ENCODE assay signal across 14 cellular contexts in the genomic region with DNA sequence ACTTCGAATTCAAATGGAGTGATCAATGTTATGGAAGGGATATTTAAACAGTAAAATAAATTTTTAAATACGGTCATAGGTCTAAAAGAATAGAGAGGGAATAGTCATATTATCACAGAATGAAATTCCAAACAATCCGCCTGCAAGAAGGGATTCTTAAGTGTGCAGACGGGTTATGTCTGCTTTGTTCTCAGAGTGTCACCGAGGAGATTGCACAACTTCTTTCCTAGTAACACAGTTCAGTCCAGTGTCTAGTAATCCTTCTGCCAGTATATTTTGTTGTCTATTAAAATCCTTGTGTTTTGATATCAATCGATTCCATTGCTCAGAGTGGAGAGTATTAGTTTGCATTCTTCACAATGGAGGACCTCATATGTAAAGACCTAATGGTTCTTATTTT. TPM values are rescaled to one million over a fixed set of nuclear protein-coding genes. Genes with fewer than 3 reads are reported as not detected.
DNase-seq lines count a peak whose midpoint lies in the region; ATAC-seq and TF ChIP-seq lines count a peak whose summit lies in the region.
"Had no signal": no experiment of that assay in that cellular context is flagged by ENCODE, and none has a peak within 500 bp of the region (broad histone marks: within the 10 kb centered on the region; RNA-seq: fewer than 3 reads in every experiment).

No MANE protein-coding gene starts in this region.

- no peak overlapping the region for H3K27ac Mint-ChIP-seq in endodermal cell
- no peak overlapping the region for H3K27ac Mint-ChIP-seq in activated CD4-positive, alpha-beta memory T cell treated with anti-CD3 and anti-CD28 coated beads, Interleukin-2, amount 10 ng/mL, durations not matched to agents 7 days and 5 days
- H3K27ac Mint-ChIP-seq: CD4-positive, alpha-beta T cell; H9 had no signal

- no peaks in the 10 kb centered on the region for H3K36me3 Mint-ChIP-seq in endodermal cell (ENCODE audit: low read depth)
- no peaks in the 10 kb centered on the region for H3K36me3 Mint-ChIP-seq in activated CD4-positive, alpha-beta memory T cell treated with anti-CD3 and anti-CD28 coated beads, Interleukin-2, amount 10 ng/mL, durations not matched to agents 7 days and 5 days (ENCODE audit: low read depth)

- H3K4me2 ChIP-seq in GM23248 (ENCODE audit: unreplicated experiment) (peak overlapping the region; percentile 65), mesenchymal stem cell (ENCODE audit: low read length, poor library complexity, severe bottlenecking) (no peak overlapping the region), hepatocyte (no peak overlapping the region)

- no peak overlapping the region for H3K14ac ChIP-seq in mesenchymal stem cell (ENCODE audit: low read length in 2 of 2)

- no peak overlapping the region for H3K4me3 Mint-ChIP-seq in endodermal cell
- no peak overlapping the region for H3K4me3 Mint-ChIP-seq in activated CD4-positive, alpha-beta memory T cell treated with anti-CD3 and anti-CD28 coated beads, Interleukin-2, amount 10 ng/mL, durations not matched to agents 7 days and 5 days
- H3K4me3 Mint-ChIP-seq: CD4-positive, alpha-beta T cell; H9 had no signal

- H2BK120ac ChIP-seq in mesenchymal stem cell (ENCODE audit: low read depth, low read length): no peak overlapping the region

- H4K8ac ChIP-seq in mesenchymal stem cell (ENCODE audit: low read length): no peak overlapping the region

- no peak overlapping the region for H3K4ac ChIP-seq in mesenchymal stem cell (ENCODE audit: low read depth in 1 of 2, low read length in 2 of 2)

- H3K4me3 ChIP-seq in GM23248 (no peak overlapping the region), endodermal cell (ENCODE audit: low read length) (peak overlapping the region; percentile 54), mesenchymal stem cell (ENCODE audit: insufficient read depth in 1 of 2, low read depth in 1 of 2, low read length in 2 of 2) (no peak overlapping the region), hepatocyte (no peak overlapping the region)

- H3K9me3 ChIP-seq in GM23248 (ENCODE audit: low read depth) (no peaks in the 10 kb centered on the region), endodermal cell (ENCODE audit: control insufficient read depth, low read length) (peaks cover 18% of the 10 kb centered on the region), mesenchymal stem cell (ENCODE audit: control insufficient read depth, low read length) (no peaks in the 10 kb centered on the region), hepatocyte (ENCODE audit: low read depth) (no peaks in the 10 kb centered on the region)
- H3K9me3 ChIP-seq: BE2C had no signal

- no peaks in the 10 kb centered on the region for H3K79me1 ChIP-seq in mesenchymal stem cell (replicated peaks; ENCODE audit: low read length, poor library complexity, severe bottlenecking)

- H3K27ac ChIP-seq in GM23248 (peak overlapping the region; percentile 38; the same call in 1 of the 2 replicates), endodermal cell (ENCODE audit: low read depth, low read length) (no peak overlapping the region), mesenchymal stem cell (ENCODE audit: low read length, poor library complexity, severe bottlenecking) (no peak overlapping the region), hepatocyte (no peak overlapping the region)

- H3K27me3 ChIP-seq in GM23248 (replicated peaks; ENCODE audit: insufficient read depth): peaks cover 4% of the 10 kb centered on the region; the same call in 1 of the 2 replicates
- H3K27me3 ChIP-seq in endodermal cell (ENCODE audit: control insufficient read depth, insufficient read depth, low read length, poor library complexity, severe bottlenecking): no peaks in the 10 kb centered on the region
- peaks cover 0 to 8% of the 10 kb centered on the region in 2 experiments for H3K27me3 ChIP-seq in mesenchymal stem cell (ENCODE audit: control insufficient read depth in 1 of 2, insufficient read depth in 1 of 2, low read length in 2 of 2)
- H3K27me3 ChIP-seq in hepatocyte: no peaks in the 10 kb centered on the region
- H3K27me3 ChIP-seq: BE2C had no signal

- H3K9ac ChIP-seq in GM23248 (peak overlapping the region; percentile 35; the same call in 1 of the 2 replicates), endodermal cell (ENCODE audit: extremely low read depth, low read length, poor library complexity, severe bottlenecking) (no peak overlapping the region), mesenchymal stem cell (ENCODE audit: low read length) (peak overlapping the region; percentile 22)

- POLR2A ChIA-PET in activated CD4-positive, alpha-beta memory T cell treated with anti-CD3 and anti-CD28 coated beads, Interleukin-2, amount 10 ng/mL, durations not matched to agents 7 days and 5 days (lab: Charles Lee): no interaction called here

- no peak overlapping the region for H4K91ac ChIP-seq in mesenchymal stem cell (ENCODE audit: low read length)

- H3K9me2 ChIP-seq in GM23248 (ENCODE audit: insufficient read depth) (no peaks in the 10 kb centered on the region), hepatocyte (replicated peaks; ENCODE audit: insufficient read depth) (no peaks in the 10 kb centered on the region)

- peaks cover 14% of the 10 kb centered on the region for H3K4me1 Mint-ChIP-seq in endodermal cell
- peaks cover 2% of the 10 kb centered on the region for H3K4me1 Mint-ChIP-seq in activated CD4-positive, alpha-beta memory T cell treated with anti-CD3 and anti-CD28 coated beads, Interleukin-2, amount 10 ng/mL, durations not matched to agents 7 days and 5 days

- no peaks in the 10 kb centered on the region for H3K79me2 ChIP-seq in GM23248 (ENCODE audit: insufficient read depth)
- H3K79me2 ChIP-seq in hepatocyte: no peaks in the 10 kb centered on the region

- no peak overlapping the region for H2BK12ac ChIP-seq in mesenchymal stem cell (ENCODE audit: low read length in 2 of 2)

- no peak overlapping the region for H2BK5ac ChIP-seq in mesenchymal stem cell (ENCODE audit: low read depth, low read length, poor library complexity, severe bottlenecking)

- no peak for TF ChIP-seq CTCF in endodermal cell (conservative IDR thresholded peaks at IDR 0.05)
- no peak for TF ChIP-seq CTCF in omental fat pad (IDR thresholded peaks at IDR 0.05)
- no peak for TF ChIP-seq CTCF in hepatocyte (IDR thresholded peaks at IDR 0.05; ENCODE audit: poor library complexity)

- 2% methylated on average over 6 of the region's 6 CpGs for WGBS in GM23248 (ENCODE audit: low coverage in 1 of 2, low lambda C conversion rate in 2 of 2, missing lambda C conversion rate in 2 of 2), 2 experiments
- 93 to 96% methylated on average over 5 to 6 of the region's 6 CpGs for WGBS in endodermal cell (ENCODE audit: insufficient coverage in 1 of 2, insufficient read length in 1 of 2), 2 experiments
- 83% methylated on average over 4 of the region's 6 CpGs for WGBS in mesenchymal stem cell
- 82% methylated on average over 6 of the region's 6 CpGs for WGBS in hepatocyte (ENCODE audit: low lambda C conversion rate, missing lambda C conversion rate)

- no peaks in the 10 kb centered on the region for H3K27me3 Mint-ChIP-seq in endodermal cell (ENCODE audit: insufficient read depth)
- H3K27me3 Mint-ChIP-seq in activated CD4-positive, alpha-beta memory T cell treated with anti-CD3 and anti-CD28 coated beads, Interleukin-2, amount 10 ng/mL, durations not matched to agents 7 days and 5 days: no peaks in the 10 kb centered on the region
- H3K27me3 Mint-ChIP-seq: CD4-positive, alpha-beta T cell had no signal

- H3K9me3 Mint-ChIP-seq in endodermal cell: peaks cover 15% of the 10 kb centered on the region
- H3K9me3 Mint-ChIP-seq in activated CD4-positive, alpha-beta memory T cell treated with anti-CD3 and anti-CD28 coated beads, Interleukin-2, amount 10 ng/mL, durations not matched to agents 7 days and 5 days: no peaks in the 10 kb centered on the region
- H3K9me3 Mint-ChIP-seq: CD4-positive, alpha-beta T cell had no signal

- peaks cover 13% of the 10 kb centered on the region for H3K4me1 ChIP-seq in GM23248 (ENCODE audit: insufficient read depth)
- peaks cover 3% of the 10 kb centered on the region for H3K4me1 ChIP-seq in endodermal cell (ENCODE audit: control insufficient read depth, insufficient read depth, low read length)
- no peaks in the 10 kb centered on the region for H3K4me1 ChIP-seq in mesenchymal stem cell (ENCODE audit: control insufficient read depth, insufficient read depth, low read depth, low read length)
- no peaks in the 10 kb centered on the region for H3K4me1 ChIP-seq in hepatocyte (ENCODE audit: insufficient read depth)
- H3K4me1 ChIP-seq: BE2C had no signal

- H2BK15ac ChIP-seq in mesenchymal stem cell (ENCODE audit: low read depth, poor library complexity, severe bottlenecking): no peak overlapping the region

- CTCF ChIA-PET in activated CD4-positive, alpha-beta memory T cell treated with anti-CD3 and anti-CD28 coated beads, Interleukin-2, amount 10 ng/mL, durations not matched to agents 7 days and 5 days (lab: Charles Lee): no interaction called here

- no peaks in the 10 kb centered on the region for H3K36me3 ChIP-seq in GM23248 (ENCODE audit: low read depth)
- no peaks in the 10 kb centered on the region for H3K36me3 ChIP-seq in endodermal cell (ENCODE audit: control insufficient read depth, insufficient read depth, low read length)
- H3K36me3 ChIP-seq in mesenchymal stem cell (ENCODE audit: control insufficient read depth in 1 of 2, insufficient read depth in 2 of 2, low read depth in 1 of 2, low read length in 2 of 2): no peaks in the 10 kb centered on the region
- no peaks in the 10 kb centered on the region for H3K36me3 ChIP-seq in hepatocyte (replicated peaks; ENCODE audit: insufficient read depth, low read depth)
- H3K36me3 ChIP-seq: BE2C had no signal

- ATAC-seq in omental fat pad (ENCODE audit: low FRiP score): no peak

- H3K18ac ChIP-seq in mesenchymal stem cell (ENCODE audit: low read depth in 1 of 2, low read length in 2 of 2): no peak overlapping the region

- no peak overlapping the region for H3K23ac ChIP-seq in mesenchymal stem cell (ENCODE audit: low read length in 2 of 2)

- DNase-seq in AG20443 (ENCODE audit: low spot score) (peak; percentile 17), GM23248 (peak; percentile 59), endodermal cell (no peak), mesenchymal stem cell (no peak), omental fat pad (ENCODE audit: low spot score) (no peak), hepatocyte (ENCODE audit: low spot score) (no peak)
- no peak for DNase-seq in activated CD4-positive, alpha-beta memory T cell treated with anti-CD3 and anti-CD28 coated beads, Interleukin-2, amount 10 ng/mL, durations not matched to agents 7 days and 5 days
- DNase-seq: BE2C; CD4-positive, alpha-beta T cell; H9; NCI-H1436 treated with DMSO at 0.1 percent for 48 hours; NCI-H2029 treated with DMSO at 0.1 percent for 48 hours; NCI-H510A; NCI-H774 had no signal

- in situ Hi-C loops in GM23248 (cut with MboI): no loop called here

- H3F3A ChIP-seq in GM23248 (ENCODE audit: insufficient read depth): peaks cover 14% of the 10 kb centered on the region

- H4K20me1 ChIP-seq in GM23248 (ENCODE audit: insufficient read depth): no peaks in the 10 kb centered on the region
- H4K20me1 ChIP-seq in hepatocyte (ENCODE audit: insufficient read depth, poor library complexity, severe bottlenecking): no peaks in the 10 kb centered on the region

- no peak overlapping the region for H2AK5ac ChIP-seq in mesenchymal stem cell (ENCODE audit: low read length, severe bottlenecking)

- H2AFZ ChIP-seq in GM23248: 0 out of 2 replicates have a peak overlapping the region, but pooled peaks have one; percentile 28
- no peak overlapping the region for H2AFZ ChIP-seq in mesenchymal stem cell (ENCODE audit: low read depth, low read length)
- no peak overlapping the region for H2AFZ ChIP-seq in hepatocyte

RNA-seq across cellular contexts. Expression of gene LRRC53, which starts 48.4 kb away (rescaled TPM):
- total RNA-seq in GM23248 (2014; rRNA removed; shearing (Covaris generic)): not detected in 2 replicates
- polyA plus RNA-seq in GM23248 (2016; fragmentation: Nextera tagmentation; extraction: Ambion mirVana) (not detected in 2 replicates), hepatocyte (not detected in 2 replicates)
- total RNA-seq in endodermal cell (not detected), omental fat pad (not detected), hepatocyte (not detected in 2 replicates)
- polyA plus RNA-seq in endodermal cell (2013, experiment 1 of 2): 0.14 TPM
- polyA plus RNA-seq in endodermal cell (2013, experiment 2 of 2): 0.08 TPM
- not detected for polyA plus RNA-seq in mesenchymal stem cell (2013, experiment 1 of 2)
- polyA plus RNA-seq in mesenchymal stem cell (2013, experiment 2 of 2): not detected
- total RNA-seq in activated CD4-positive, alpha-beta memory T cell treated with anti-CD3 and anti-CD28 coated beads, Interleukin-2, amount 10 ng/mL, durations not matched to agents 7 days and 5 days: not detected
- total RNA-seq: CD4-positive, alpha-beta T cell; H9 had no signal

Comparison
In these comparisons a context has a peak if more than half of its experiments do, and no peak if none do; other contexts are left out.
1. DNase-seq: peak in AG20443 (single experiment) and GM23248 (single experiment); none in endodermal cell (single experiment), mesenchymal stem cell (single experiment), omental fat pad (single experiment), hepatocyte (single experiment) and activated CD4-positive, alpha-beta memory T cell treated with anti-CD3 and anti-CD28 coated beads, Interleukin-2, amount 10 ng/mL, durations not matched to agents 7 days and 5 days (single experiment).